Comparison of ENCODE assay signal across 18 cellular contexts in the genomic region with DNA sequence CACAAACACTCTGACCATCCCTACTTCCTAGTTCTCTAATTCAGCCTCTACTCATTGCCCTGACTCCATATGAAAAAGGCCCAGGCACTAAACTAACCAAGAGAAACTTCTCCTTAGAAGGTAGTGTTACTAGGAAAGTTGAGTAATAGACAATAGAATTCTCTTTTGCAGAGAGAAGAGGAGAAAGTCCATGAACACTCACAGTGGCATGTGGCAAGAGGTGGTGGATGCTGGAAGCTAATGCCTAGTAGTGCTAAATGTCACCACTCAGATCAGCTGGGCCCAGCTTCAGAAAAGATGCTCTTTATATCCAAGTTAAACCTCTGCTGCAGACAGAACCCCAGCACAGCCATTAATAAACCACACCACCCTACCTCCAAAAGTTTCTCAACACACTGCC. TPM values are rescaled to one million over a fixed set of nuclear protein-coding genes. Genes with fewer than 3 reads are reported as not detected.
DNase-seq lines count a peak whose midpoint lies in the region; ATAC-seq and TF ChIP-seq lines count a peak whose summit lies in the region.
"Had no signal": no experiment of that assay in that cellular context is flagged by ENCODE, and none has a peak within 500 bp of the region (broad histone marks: within the 10 kb centered on the region; RNA-seq: fewer than 3 reads in every experiment).

No MANE protein-coding gene starts in this region.

- DNase-seq in SKM-1 treated with dmso at 0.1 percent for 144 hours (lab: John Stamatoyannopoulos, UW; ENCODE audit: unreplicated experiment): peak; percentile 21
- DNase-seq in SKM-1 (lab: John Stamatoyannopoulos, UW; ENCODE audit: unreplicated experiment): no peak
- no peak for DNase-seq in Right ventricle myocardium superior
- DNase-seq in globus pallidus (ENCODE audit: low spot score): no peak
- no peak for DNase-seq in stimulated activated effector memory CD8-positive, alpha-beta T cell treated with anti-CD3 and anti-CD28 coated beads, Interleukin-12 subunit alpha, Interleukin-12 subunit beta, amount 100 ng/mL, for 72 hours (ENCODE audit: low spot score in 2 of 2)
- no peak for DNase-seq in osteoblast (ENCODE audit: insufficient read length, low spot score, missing footprints)
- no peak for DNase-seq in T-helper 9 cell
- DNase-seq: 8988T; activated naive CD4-positive, alpha-beta T cell treated with anti-CD3 and anti-CD28 coated beads, Interleukin-2, amount 50 U/mL, for 16 hours; DMS153; effector CD8-positive, alpha-beta T cell; mesendoderm; small intestine; stimulated activated CD4-positive, alpha-beta T cell treated with anti-CD3 and anti-CD28 coated beads, Interleukin-4, amount 100 ng/mL, for 4 hours had no signal

- H4K20me1 ChIP-seq in osteoblast (ENCODE audit: insufficient read depth, low read length): no peaks in the 10 kb centered on the region
- H4K20me1 ChIP-seq: BLaER1 had no signal

- H3K27ac Mint-ChIP-seq in nephron: peak overlapping the region; percentile 38 to 94 (median 78)
- H3K27ac Mint-ChIP-seq in stimulated activated effector memory CD8-positive, alpha-beta T cell treated with anti-CD3 and anti-CD28 coated beads, Interleukin-12 subunit alpha, Interleukin-12 subunit beta, amount 100 ng/mL, for 72 hours: no peak overlapping the region

- intact Hi-C loops in Right ventricle myocardium superior (cut with DNase I): no loop called here

- H3K4me3 ChIP-seq in osteoblast (ENCODE audit: insufficient read depth, low read length): no peak overlapping the region
- H3K4me3 ChIP-seq: BLaER1, SK-N-MC, tibial nerve had no signal

- H3K27me3 Mint-ChIP-seq in nephron (ENCODE audit: low read depth): no peaks in the 10 kb centered on the region

- H3K9me3 Mint-ChIP-seq in nephron: no peaks in the 10 kb centered on the region
- no peaks in the 10 kb centered on the region for H3K9me3 Mint-ChIP-seq in stimulated activated effector memory CD8-positive, alpha-beta T cell treated with anti-CD3 and anti-CD28 coated beads, Interleukin-12 subunit alpha, Interleukin-12 subunit beta, amount 100 ng/mL, for 72 hours

- H3K27me3 ChIP-seq in osteoblast (ENCODE audit: insufficient read depth, low read length): no peaks in the 10 kb centered on the region
- H3K27me3 ChIP-seq: BLaER1, tibial nerve had no signal

- H2AFZ ChIP-seq in osteoblast (ENCODE audit: low read length): no peak overlapping the region

- no peak overlapping the region for H3K4me2 ChIP-seq in osteoblast (ENCODE audit: insufficient read depth, low read length)

- H3K4me1 Mint-ChIP-seq in nephron: peaks cover 63% of the 10 kb centered on the region
- H3K4me1 Mint-ChIP-seq in stimulated activated effector memory CD8-positive, alpha-beta T cell treated with anti-CD3 and anti-CD28 coated beads, Interleukin-12 subunit alpha, Interleukin-12 subunit beta, amount 100 ng/mL, for 72 hours: no peaks in the 10 kb centered on the region

- no peaks in the 10 kb centered on the region for H3K79me2 ChIP-seq in osteoblast (ENCODE audit: insufficient read depth, low read length)

- TF ChIP-seq CTCF in nephron (IDR thresholded peaks at IDR 0.05; ENCODE audit: unreplicated experiment in 3 of 3) (no peak), osteoblast (IDR thresholded peaks at IDR 0.05; ENCODE audit: extremely low read depth, low read depth, low read length) (no peak)

- H3K4me1 ChIP-seq in osteoblast (ENCODE audit: insufficient read depth, low read length): no peaks in the 10 kb centered on the region

- H3K9me3 ChIP-seq in osteoblast (ENCODE audit: low read depth, low read length): no peaks in the 10 kb centered on the region
- H3K9me3 ChIP-seq: BLaER1, tibial nerve had no signal

- H3K4me3 Mint-ChIP-seq in nephron: peak overlapping the region in 1 of 3 experiments; percentile 1
- H3K4me3 Mint-ChIP-seq in stimulated activated effector memory CD8-positive, alpha-beta T cell treated with anti-CD3 and anti-CD28 coated beads, Interleukin-12 subunit alpha, Interleukin-12 subunit beta, amount 100 ng/mL, for 72 hours: no peak overlapping the region

- ATAC-seq in Right ventricle myocardium superior (ENCODE audit: poor library complexity): peak; percentile 30
- no peak for ATAC-seq in stimulated activated effector memory CD8-positive, alpha-beta T cell treated with anti-CD3 and anti-CD28 coated beads, Interleukin-12 subunit alpha, Interleukin-12 subunit beta, amount 100 ng/mL, for 72 hours

- no peak overlapping the region for H3K27ac ChIP-seq in osteoblast (ENCODE audit: low read depth, low read length)
- H3K27ac ChIP-seq: BLaER1, SK-N-MC had no signal

- H3K36me3 Mint-ChIP-seq in nephron (ENCODE audit: low read depth): no peaks in the 10 kb centered on the region
- H3K36me3 Mint-ChIP-seq in stimulated activated effector memory CD8-positive, alpha-beta T cell treated with anti-CD3 and anti-CD28 coated beads, Interleukin-12 subunit alpha, Interleukin-12 subunit beta, amount 100 ng/mL, for 72 hours: no peaks in the 10 kb centered on the region

- H3K36me3 ChIP-seq in osteoblast (ENCODE audit: insufficient read depth, low read length): no peaks in the 10 kb centered on the region
- H3K36me3 ChIP-seq: BLaER1, tibial nerve had no signal

RNA-seq across cellular contexts. Expression of a gene that starts 58.2 kb away (rescaled TPM):
- 697 TPM for total RNA-seq in Right ventricle myocardium superior
- 0.29 and 0.72 TPM in 2 replicates for total RNA-seq in osteoblast

Comparison
In these comparisons a context has a peak if more than half of its experiments do, and no peak if none do; other contexts are left out.
1. RNA of a gene that starts 58.2 kb away (total RNA-seq): 697 TPM in Right ventricle myocardium superior (single experiment); 0.29 to 0.72 TPM in osteoblast; every median in the first group is over 100 times any median in the second.